In the genomic region with DNA sequence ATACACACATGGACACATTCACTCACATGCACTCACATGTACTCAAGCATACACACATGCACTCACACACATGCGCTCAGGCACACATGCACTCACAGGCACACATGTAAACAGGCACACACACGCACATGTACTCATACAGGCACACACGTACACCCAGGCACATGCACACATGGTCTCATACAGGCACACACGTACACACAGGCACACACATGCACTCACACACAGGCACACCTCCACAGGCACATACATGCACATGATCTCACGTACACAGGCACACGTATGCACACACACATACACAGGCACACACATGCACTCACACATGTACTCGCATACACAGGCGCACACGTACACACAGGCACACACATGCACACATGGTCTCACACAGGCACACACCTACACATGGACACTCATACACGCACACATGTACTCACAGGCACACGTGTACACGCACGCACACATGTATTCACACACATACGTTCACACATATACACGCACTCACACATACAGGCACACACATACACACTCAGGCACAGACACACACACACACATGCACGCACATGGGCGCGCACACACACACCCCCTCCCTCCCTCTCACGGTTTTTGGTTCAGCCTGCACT, we compare ENCODE assay signal across 3 cellular contexts.
A peak's percentile ranks its signal among the peaks of the same experiment; 100 is the strongest.
TF ChIP-seq lines count a peak whose summit lies in the region.

No MANE protein-coding gene starts in this region.

TF ChIP-seq in GM12891, 5 proteins besides CTCF, POLR2A, EP300 and RAD21 (continued from another document):
- peak; percentile 7; the same call in 1 of the 2 replicates for TF ChIP-seq POU2F2 (IDR thresholded peaks at IDR 0.05; ENCODE audit: low read depth, low read length)
TF ChIP-seq in GM12891: peak in this region for 1.

TF ChIP-seq in GM23338, 12 proteins besides CTCF, POLR2A, EP300 and RAD21 (continued from another document and continues in another):
- TF ChIP-seq CREB1 (CRISPR knock-in tag; IDR thresholded peaks at IDR 0.05; ENCODE audit: low read depth) (no peak), ZNF114 (CRISPR knock-in tag; IDR thresholded peaks at IDR 0.05) (no peak), NANOG (IDR thresholded peaks at IDR 0.05; ENCODE audit: borderline replicate concordance) (no peak), EZH2 (IDR thresholded peaks at IDR 0.05; ENCODE audit: low read depth, unreplicated experiment) (no peak)
- TF ChIP-seq, protein P1, sequence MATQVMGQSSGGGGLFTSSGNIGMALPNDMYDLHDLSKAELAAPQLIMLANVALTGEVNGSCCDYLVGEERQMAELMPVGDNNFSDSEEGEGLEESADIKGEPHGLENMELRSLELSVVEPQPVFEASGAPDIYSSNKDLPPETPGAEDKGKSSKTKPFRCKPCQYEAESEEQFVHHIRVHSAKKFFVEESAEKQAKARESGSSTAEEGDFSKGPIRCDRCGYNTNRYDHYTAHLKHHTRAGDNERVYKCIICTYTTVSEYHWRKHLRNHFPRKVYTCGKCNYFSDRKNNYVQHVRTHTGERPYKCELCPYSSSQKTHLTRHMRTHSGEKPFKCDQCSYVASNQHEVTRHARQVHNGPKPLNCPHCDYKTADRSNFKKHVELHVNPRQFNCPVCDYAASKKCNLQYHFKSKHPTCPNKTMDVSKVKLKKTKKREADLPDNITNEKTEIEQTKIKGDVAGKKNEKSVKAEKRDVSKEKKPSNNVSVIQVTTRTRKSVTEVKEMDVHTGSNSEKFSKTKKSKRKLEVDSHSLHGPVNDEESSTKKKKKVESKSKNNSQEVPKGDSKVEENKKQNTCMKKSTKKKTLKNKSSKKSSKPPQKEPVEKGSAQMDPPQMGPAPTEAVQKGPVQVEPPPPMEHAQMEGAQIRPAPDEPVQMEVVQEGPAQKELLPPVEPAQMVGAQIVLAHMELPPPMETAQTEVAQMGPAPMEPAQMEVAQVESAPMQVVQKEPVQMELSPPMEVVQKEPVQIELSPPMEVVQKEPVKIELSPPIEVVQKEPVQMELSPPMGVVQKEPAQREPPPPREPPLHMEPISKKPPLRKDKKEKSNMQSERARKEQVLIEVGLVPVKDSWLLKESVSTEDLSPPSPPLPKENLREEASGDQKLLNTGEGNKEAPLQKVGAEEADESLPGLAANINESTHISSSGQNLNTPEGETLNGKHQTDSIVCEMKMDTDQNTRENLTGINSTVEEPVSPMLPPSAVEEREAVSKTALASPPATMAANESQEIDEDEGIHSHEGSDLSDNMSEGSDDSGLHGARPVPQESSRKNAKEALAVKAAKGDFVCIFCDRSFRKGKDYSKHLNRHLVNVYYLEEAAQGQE (IDR thresholded peaks at IDR 0.05; ENCODE audit: unreplicated experiment) = no peak
- TF ChIP-seq, protein P2, sequence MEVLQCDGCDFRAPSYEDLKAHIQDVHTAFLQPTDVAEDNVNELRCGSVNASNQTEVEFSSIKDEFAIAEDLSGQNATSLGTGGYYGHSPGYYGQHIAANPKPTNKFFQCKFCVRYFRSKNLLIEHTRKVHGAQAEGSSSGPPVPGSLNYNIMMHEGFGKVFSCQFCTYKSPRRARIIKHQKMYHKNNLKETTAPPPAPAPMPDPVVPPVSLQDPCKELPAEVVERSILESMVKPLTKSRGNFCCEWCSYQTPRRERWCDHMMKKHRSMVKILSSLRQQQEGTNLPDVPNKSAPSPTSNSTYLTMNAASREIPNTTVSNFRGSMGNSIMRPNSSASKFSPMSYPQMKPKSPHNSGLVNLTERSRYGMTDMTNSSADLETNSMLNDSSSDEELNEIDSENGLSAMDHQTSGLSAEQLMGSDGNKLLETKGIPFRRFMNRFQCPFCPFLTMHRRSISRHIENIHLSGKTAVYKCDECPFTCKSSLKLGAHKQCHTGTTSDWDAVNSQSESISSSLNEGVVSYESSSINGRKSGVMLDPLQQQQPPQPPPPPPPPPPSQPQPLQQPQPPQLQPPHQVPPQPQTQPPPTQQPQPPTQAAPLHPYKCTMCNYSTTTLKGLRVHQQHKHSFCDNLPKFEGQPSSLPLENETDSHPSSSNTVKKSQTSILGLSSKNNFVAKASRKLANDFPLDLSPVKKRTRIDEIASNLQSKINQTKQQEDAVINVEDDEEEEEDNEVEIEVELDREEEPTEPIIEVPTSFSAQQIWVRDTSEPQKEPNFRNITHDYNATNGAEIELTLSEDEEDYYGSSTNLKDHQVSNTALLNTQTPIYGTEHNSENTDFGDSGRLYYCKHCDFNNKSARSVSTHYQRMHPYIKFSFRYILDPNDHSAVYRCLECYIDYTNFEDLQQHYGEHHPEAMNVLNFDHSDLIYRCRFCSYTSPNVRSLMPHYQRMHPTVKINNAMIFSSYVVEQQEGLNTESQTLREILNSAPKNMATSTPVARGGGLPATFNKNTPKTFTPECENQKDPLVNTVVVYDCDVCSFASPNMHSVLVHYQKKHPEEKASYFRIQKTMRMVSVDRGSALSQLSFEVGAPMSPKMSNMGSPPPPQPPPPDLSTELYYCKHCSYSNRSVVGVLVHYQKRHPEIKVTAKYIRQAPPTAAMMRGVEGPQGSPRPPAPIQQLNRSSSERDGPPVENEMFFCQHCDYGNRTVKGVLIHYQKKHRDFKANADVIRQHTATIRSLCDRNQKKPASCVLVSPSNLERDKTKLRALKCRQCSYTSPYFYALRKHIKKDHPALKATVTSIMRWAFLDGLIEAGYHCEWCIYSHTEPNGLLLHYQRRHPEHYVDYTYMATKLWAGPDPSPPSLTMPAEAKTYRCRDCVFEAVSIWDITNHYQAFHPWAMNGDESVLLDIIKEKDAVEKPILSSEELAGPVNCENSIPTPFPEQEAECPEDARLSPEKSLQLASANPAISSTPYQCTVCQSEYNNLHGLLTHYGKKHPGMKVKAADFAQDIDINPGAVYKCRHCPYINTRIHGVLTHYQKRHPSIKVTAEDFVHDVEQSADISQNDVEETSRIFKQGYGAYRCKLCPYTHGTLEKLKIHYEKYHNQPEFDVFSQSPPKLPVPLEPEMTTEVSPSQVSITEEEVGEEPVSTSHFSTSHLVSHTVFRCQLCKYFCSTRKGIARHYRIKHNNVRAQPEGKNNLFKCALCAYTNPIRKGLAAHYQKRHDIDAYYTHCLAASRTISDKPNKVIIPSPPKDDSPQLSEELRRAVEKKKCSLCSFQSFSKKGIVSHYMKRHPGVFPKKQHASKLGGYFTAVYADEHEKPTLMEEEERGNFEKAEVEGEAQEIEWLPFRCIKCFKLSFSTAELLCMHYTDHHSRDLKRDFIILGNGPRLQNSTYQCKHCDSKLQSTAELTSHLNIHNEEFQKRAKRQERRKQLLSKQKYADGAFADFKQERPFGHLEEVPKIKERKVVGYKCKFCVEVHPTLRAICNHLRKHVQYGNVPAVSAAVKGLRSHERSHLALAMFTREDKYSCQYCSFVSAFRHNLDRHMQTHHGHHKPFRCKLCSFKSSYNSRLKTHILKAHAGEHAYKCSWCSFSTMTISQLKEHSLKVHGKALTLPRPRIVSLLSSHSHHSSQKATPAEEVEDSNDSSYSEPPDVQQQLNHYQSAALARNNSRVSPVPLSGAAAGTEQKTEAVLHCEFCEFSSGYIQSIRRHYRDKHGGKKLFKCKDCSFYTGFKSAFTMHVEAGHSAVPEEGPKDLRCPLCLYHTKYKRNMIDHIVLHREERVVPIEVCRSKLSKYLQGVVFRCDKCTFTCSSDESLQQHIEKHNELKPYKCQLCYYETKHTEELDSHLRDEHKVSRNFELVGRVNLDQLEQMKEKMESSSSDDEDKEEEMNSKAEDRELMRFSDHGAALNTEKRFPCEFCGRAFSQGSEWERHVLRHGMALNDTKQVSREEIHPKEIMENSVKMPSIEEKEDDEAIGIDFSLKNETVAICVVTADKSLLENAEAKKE (CRISPR knock-in tag; IDR thresholded peaks at IDR 0.05) = no peak
- TF ChIP-seq, protein P3, sequence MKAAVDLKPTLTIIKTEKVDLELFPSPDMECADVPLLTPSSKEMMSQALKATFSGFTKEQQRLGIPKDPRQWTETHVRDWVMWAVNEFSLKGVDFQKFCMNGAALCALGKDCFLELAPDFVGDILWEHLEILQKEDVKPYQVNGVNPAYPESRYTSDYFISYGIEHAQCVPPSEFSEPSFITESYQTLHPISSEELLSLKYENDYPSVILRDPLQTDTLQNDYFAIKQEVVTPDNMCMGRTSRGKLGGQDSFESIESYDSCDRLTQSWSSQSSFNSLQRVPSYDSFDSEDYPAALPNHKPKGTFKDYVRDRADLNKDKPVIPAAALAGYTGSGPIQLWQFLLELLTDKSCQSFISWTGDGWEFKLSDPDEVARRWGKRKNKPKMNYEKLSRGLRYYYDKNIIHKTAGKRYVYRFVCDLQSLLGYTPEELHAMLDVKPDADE (IDR thresholded peaks at IDR 0.05) = no peak

TF ChIP-seq in GM12878, 131 proteins besides CTCF, POLR2A, EP300 and RAD21:
- TF ChIP-seq, protein P4, sequence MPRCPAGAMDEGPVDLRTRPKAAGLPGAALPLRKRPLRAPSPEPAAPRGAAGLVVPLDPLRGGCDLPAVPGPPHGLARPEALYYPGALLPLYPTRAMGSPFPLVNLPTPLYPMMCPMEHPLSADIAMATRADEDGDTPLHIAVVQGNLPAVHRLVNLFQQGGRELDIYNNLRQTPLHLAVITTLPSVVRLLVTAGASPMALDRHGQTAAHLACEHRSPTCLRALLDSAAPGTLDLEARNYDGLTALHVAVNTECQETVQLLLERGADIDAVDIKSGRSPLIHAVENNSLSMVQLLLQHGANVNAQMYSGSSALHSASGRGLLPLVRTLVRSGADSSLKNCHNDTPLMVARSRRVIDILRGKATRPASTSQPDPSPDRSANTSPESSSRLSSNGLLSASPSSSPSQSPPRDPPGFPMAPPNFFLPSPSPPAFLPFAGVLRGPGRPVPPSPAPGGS (IDR thresholded peaks at IDR 0.05; ENCODE audit: borderline replicate concordance, insufficient read depth, low read depth, low read length, poor library complexity, severe bottlenecking) = peak; percentile 87
- no peak for TF ChIP-seq STAT1 (conservative IDR thresholded peaks at IDR 0.05)
- TF ChIP-seq RAD51 (IDR thresholded peaks at IDR 0.05) = no peak
- no peak for TF ChIP-seq ZNF622 (IDR thresholded peaks at IDR 0.05)
- TF ChIP-seq NR2C1 (IDR thresholded peaks at IDR 0.05) = no peak
- TF ChIP-seq RELA (IDR thresholded peaks at IDR 0.05; ENCODE audit: borderline replicate concordance, partially characterized antibody) = no peak
- TF ChIP-seq, protein P5, sequence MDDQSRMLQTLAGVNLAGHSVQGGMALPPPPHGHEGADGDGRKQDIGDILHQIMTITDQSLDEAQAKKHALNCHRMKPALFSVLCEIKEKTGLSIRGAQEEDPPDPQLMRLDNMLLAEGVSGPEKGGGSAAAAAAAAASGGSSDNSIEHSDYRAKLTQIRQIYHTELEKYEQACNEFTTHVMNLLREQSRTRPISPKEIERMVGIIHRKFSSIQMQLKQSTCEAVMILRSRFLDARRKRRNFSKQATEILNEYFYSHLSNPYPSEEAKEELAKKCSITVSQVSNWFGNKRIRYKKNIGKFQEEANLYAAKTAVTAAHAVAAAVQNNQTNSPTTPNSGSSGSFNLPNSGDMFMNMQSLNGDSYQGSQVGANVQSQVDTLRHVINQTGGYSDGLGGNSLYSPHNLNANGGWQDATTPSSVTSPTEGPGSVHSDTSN (IDR thresholded peaks at IDR 0.05; ENCODE audit: insufficient replicate concordance, low read depth, low read length) = peak; percentile 22
- TF ChIP-seq POLR2AphosphoS2 (IDR thresholded peaks at IDR 0.05; ENCODE audit: low read depth, low read length) = no peak
- no peak for TF ChIP-seq SREBF2 (IDR thresholded peaks at IDR 0.05; ENCODE audit: low read length)
- no peak for TF ChIP-seq TAF1 (IDR thresholded peaks at IDR 0.05; ENCODE audit: borderline replicate concordance, low read depth, low read length)
- TF ChIP-seq ETV6 (conservative IDR thresholded peaks at IDR 0.05 in 1 of 2, IDR thresholded peaks at IDR 0.05 in 1 of 2; ENCODE audit: borderline replicate concordance in 1 of 2, low read depth in 1 of 2) = no peak
- TF ChIP-seq MEF2B (IDR thresholded peaks at IDR 0.05; ENCODE audit: partially characterized antibody, poor library complexity, severe bottlenecking) = no peak
- no peak for TF ChIP-seq CREM (IDR thresholded peaks at IDR 0.05; ENCODE audit: low read depth)
- TF ChIP-seq RUNX3 (IDR thresholded peaks at IDR 0.05; ENCODE audit: low read length) = no peak
- no peak for TF ChIP-seq IKZF2 (IDR thresholded peaks at IDR 0.05)
